7 cellular contexts compared by ENCODE assay signal in the genomic region with DNA sequence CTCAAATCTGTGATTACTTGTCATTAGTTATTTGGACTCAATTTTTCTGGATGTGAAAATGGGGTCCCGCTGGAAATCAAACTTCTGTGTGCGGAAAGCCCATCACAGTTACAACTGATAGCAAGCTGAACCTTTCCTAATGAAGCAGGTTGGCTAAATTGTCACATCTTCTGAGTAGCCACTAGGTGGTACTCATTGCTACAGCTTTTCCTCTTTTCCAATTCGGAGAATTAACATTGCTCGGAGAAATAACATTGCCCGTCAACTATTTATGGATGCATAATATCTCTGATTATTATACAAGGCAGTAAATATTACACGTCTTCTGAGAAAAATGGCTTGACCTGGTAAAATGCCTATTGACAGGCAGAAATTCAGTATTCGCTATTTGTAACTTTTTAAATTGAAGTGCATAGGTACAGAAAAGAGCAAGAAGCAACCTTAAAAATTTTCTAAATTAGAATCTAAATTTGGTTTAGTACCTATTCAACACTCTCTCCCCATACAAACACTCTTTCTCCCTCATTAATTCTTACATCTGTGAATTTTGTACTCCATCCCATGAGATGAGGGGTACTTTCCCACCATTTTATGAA. TPM values are rescaled to one million over a fixed set of nuclear protein-coding genes. Genes with fewer than 3 reads are reported as not detected.
DNase-seq lines count a peak whose midpoint lies in the region; ATAC-seq and TF ChIP-seq lines count a peak whose summit lies in the region.

No MANE protein-coding gene starts in this region.

- no peak for ATAC-seq in lung (ENCODE audit: insufficient read depth, low FRiP score)
- no peak for ATAC-seq in GM21576 (IDR thresholded peaks at IDR 0.05; ENCODE audit: unreplicated experiment)
- ATAC-seq in HG03378 (IDR thresholded peaks at IDR 0.05; ENCODE audit: unreplicated experiment), result no peak
- ATAC-seq in GM18867 (IDR thresholded peaks at IDR 0.05; ENCODE audit: unreplicated experiment), result no peak

- no peaks in the 10 kb centered on the region for H3K27me3 ChIP-seq in lung (ENCODE audit: control insufficient read depth, insufficient read depth)

- no peak overlapping the region for H3K27ac ChIP-seq in lung (ENCODE audit: low read depth in 1 of 2, low read length in 1 of 2)

- in situ Hi-C loops in astrocyte of the spinal cord (cut with HindIII; ENCODE audit: low sequenced_read_pairs), result no loop called here

- TF ChIP-seq CTCF in GM12864 (IDR thresholded peaks at IDR 0.05; ENCODE audit: low read depth, low read length, missing control alignments) (peak; percentile 70), astrocyte of the spinal cord (IDR thresholded peaks at IDR 0.05; ENCODE audit: low read depth, low read length) (peak; percentile 76), lung (IDR thresholded peaks at IDR 0.05; ENCODE audit: control extremely low read depth, extremely low read depth) (peak; percentile 20)

- no peak overlapping the region for H3K4me3 ChIP-seq in GM12864 (ENCODE audit: low read depth, low read length)
- H3K4me3 ChIP-seq in astrocyte of the spinal cord (ENCODE audit: low read depth, low read length), result no peak overlapping the region
- no peak overlapping the region for H3K4me3 ChIP-seq in lung

- peaks cover 0 to 2% of the 10 kb centered on the region in 2 donors for H3K9me3 ChIP-seq in lung (ENCODE audit: control insufficient read depth in 2 of 2, insufficient read depth in 1 of 2, low read length in 1 of 2)

- no peaks in the 10 kb centered on the region for H3K4me1 ChIP-seq in lung (ENCODE audit: control insufficient read depth in 2 of 2, insufficient read depth in 2 of 2, low read length in 2 of 2)

- 28 to 37% methylated on average over 7 of the region's 7 CpGs for WGBS in lung, 2 donors

- no peaks in the 10 kb centered on the region for H3K36me3 ChIP-seq in lung (ENCODE audit: control insufficient read depth in 2 of 2, insufficient read depth in 2 of 2, low read length in 2 of 2)

- DNase-seq in GM12864 (ENCODE audit: low read depth) (no peak), NCI-H1105 treated with DMSO at 0.1 percent for 48 hours (lab: John Stamatoyannopoulos, UW) (peak; percentile 4), astrocyte of the spinal cord (ENCODE audit: low read depth, low spot score) (peak; percentile 35), lung (ENCODE audit: low spot score) (no peak)

RNA-seq across cellular contexts. Expression of a gene that starts 17.3 kb away (rescaled TPM):
- 10 to 100 TPM; 18.0 to 44.4 TPM for total RNA-seq in lung
- 10 to 100 TPM; 49.7 to 54.2 TPM for polyA plus RNA-seq in lung

RNA-seq across cellular contexts. Expression of a gene that starts 26.2 kb away (rescaled TPM):
- total RNA-seq in lung, result 1 to 10 TPM in 1 of 2 donors, under 1 TPM in 1; 0.46 to 1.1 TPM
- 1 to 10 TPM in 1 of 2 donors, under 1 TPM in 1; 0.88 to 1.5 TPM for polyA plus RNA-seq in lung

RNA-seq across cellular contexts. Expression of a gene that starts 36.4 kb away (rescaled TPM):
- 10 to 100 TPM; 21.7 to 30.0 TPM for total RNA-seq in lung
- polyA plus RNA-seq in lung, result 10 to 100 TPM; 20.5 to 27.4 TPM

RNA-seq across cellular contexts. Expression of a gene that starts 43.2 kb away (rescaled TPM):
- total RNA-seq in lung, result 100 to 1,000 TPM; 334 to 383 TPM
- 100 to 1,000 TPM; 136 to 144 TPM for polyA plus RNA-seq in lung

Comparison
In these comparisons a context has a peak if more than half of its experiments do, and no peak if none do; other contexts are left out.
1. DNase-seq: peak in NCI-H1105 treated with DMSO at 0.1 percent for 48 hours (single experiment) and astrocyte of the spinal cord (single experiment); none in GM12864 (single experiment) and lung (single experiment).
2. CTCF ChIP-seq: peak in every context shown above with its lines; median percentile 76 in astrocyte of the spinal cord; 70 in GM12864; 20 in lung.